8 cellular contexts compared by ENCODE assay signal in genomic region chr4:56466296-56466761, GRCh38. TPM values are rescaled to one million over a fixed set of nuclear protein-coding genes. Genes with fewer than 3 reads are reported as not detected.
A peak's percentile ranks its signal among the peaks of the same experiment; 100 is the strongest.
DNase-seq lines count a peak whose midpoint lies in the region; ATAC-seq, FAIRE-seq and TF ChIP-seq lines count a peak whose summit lies in the region.
"Not testable (repeated sequence)": the region's sequence is repeated elsewhere in the genome, so short reads cannot be mapped to it uniquely, and the experiment has no call there.

No MANE protein-coding gene starts in this region.

- peak overlapping the region; percentile 96 to 99 for H3K27ac Mint-ChIP-seq in T-cell

- H3K9me3 ChIP-seq in mesodermal cell (ENCODE audit: control insufficient read depth, low read length); spleen: not testable (repeated sequence)

- H3K36me3 ChIP-seq in mesodermal cell (ENCODE audit: control insufficient read depth, insufficient read depth, low read length) (peaks cover 46% of the 10 kb centered on the region), spleen (peaks cover 0 to 38% (median 10%) of the 10 kb centered on the region in 6 donors)

- TF ChIP-seq CTCF in AG09319 (IDR thresholded peaks at IDR 0.05; ENCODE audit: low read depth, low read length); astrocyte of the cerebellum (IDR thresholded peaks at IDR 0.05; ENCODE audit: low read depth, low read length, missing control alignments); fibroblast of villous mesenchyme (IDR thresholded peaks at IDR 0.05; ENCODE audit: insufficient read depth, low read depth, low read length); spleen (IDR thresholded peaks at IDR 0.05 in 8 of 11, conservative IDR thresholded peaks at IDR 0.05 in 3 of 11): not testable (repeated sequence)

- CTCF ChIA-PET in T-cell (lab: Charles Lee), result interaction anchor here (0.7 to 2.8 kb wide), 8 partner anchors 9 to 441 kb away, joined by 3 to 21 read pairs (median 4); partner anchors contain the start of genes PAICS (in 1 of the 2) and PPAT (in 1 of the 2)

- 0 to 6% methylated on average over 2 of the region's 8 CpGs for WGBS in mesodermal cell (ENCODE audit: insufficient coverage in 2 of 2), 2 experiments
- WGBS in spleen, 5 donors, result 16 to 29% (median 21%) methylated on average over 8 of the region's 8 CpGs

- ATAC-seq in T-cell (replicated peaks in 1 of 4), result not testable (repeated sequence)

- H3K4me1 ChIP-seq in mesodermal cell (ENCODE audit: control insufficient read depth, insufficient read depth, low read length, poor library complexity, severe bottlenecking), result peaks cover 20% of the 10 kb centered on the region
- peaks cover 30 to 69% (median 51%) of the 10 kb centered on the region in 6 donors for H3K4me1 ChIP-seq in spleen

- peaks cover 58 to 72% (median 64%) of the 10 kb centered on the region in 3 donors for H3K4me1 Mint-ChIP-seq in T-cell

- POLR2A ChIA-PET in T-cell (lab: Charles Lee), result interaction anchor here (0.6 to 1.9 kb wide), 10 partner anchors 10 to 549 kb away, joined by 4 to 15 read pairs (median 4); partner anchors contain the start of genes PAICS (in 2 of the 2), PPAT (in 2 of the 2), AASDH (in 1 of the 2) and REST (in 1 of the 2)

- peaks cover 17% of the 10 kb centered on the region for H3K36me3 Mint-ChIP-seq in T-cell

- peak; percentile 25 for DNase-seq in AG09319 (ENCODE audit: extremely low read depth, low read depth)
- DNase-seq in GM18507 (ENCODE audit: extremely low spot score, insufficient read length, low read depth), result peak; percentile 9
- DNase-seq in MV-4-11 (lab: John Stamatoyannopoulos, UW), result peak; percentile 63
- not testable (repeated sequence) for DNase-seq in T-cell; astrocyte of the cerebellum (ENCODE audit: low read depth); spleen
- DNase-seq in fibroblast of villous mesenchyme (ENCODE audit: low read depth), result peak; percentile 79

- peak overlapping the region; percentile 97 for H3K27ac ChIP-seq in mesodermal cell (ENCODE audit: low read depth, low read length, severe bottlenecking)
- H3K27ac ChIP-seq in spleen, result peak overlapping the region in 4 of 8 donors; percentile 91 to 95 (median 93)

- not testable (repeated sequence) for H3K9me3 Mint-ChIP-seq in T-cell

- H3K27me3 ChIP-seq in spleen (replicated peaks in 1 of 7), result not testable (repeated sequence)

- intact Hi-C loops in spleen (cut with DNase I; ENCODE audit: low total_unique reads), result loop anchor here (10.0 kb wide), 1 partner anchor 522 kb away; the partner anchor contains the start of gene CEP135

- peak overlapping the region; percentile 97 for H3K4me3 ChIP-seq in astrocyte of the cerebellum (ENCODE audit: low read depth, low read length)
- H3K4me3 ChIP-seq in fibroblast of villous mesenchyme (ENCODE audit: low read depth, low read length), result peak overlapping the region; percentile 94
- H3K4me3 ChIP-seq in mesodermal cell (ENCODE audit: extremely low read depth, insufficient read depth, low read length, poor library complexity, severe bottlenecking), result peak overlapping the region; percentile 94
- H3K4me3 ChIP-seq in spleen, result peak overlapping the region; percentile 94 to 99 (median 96)

- TF ChIP-seq POLR2A in spleen (IDR thresholded peaks at IDR 0.05), result not testable (repeated sequence)

- not testable (repeated sequence) for H3K27me3 Mint-ChIP-seq in T-cell

- peak overlapping the region; percentile 97 to 100 (median 98) for H3K4me3 Mint-ChIP-seq in T-cell

- peak; percentile 53 for FAIRE-seq in GM18507 (lab: Jason Lieb, UNC)

- in situ Hi-C loops in astrocyte of the cerebellum (cut with HindIII; ENCODE audit: low sequenced_read_pairs), result not testable (repeated sequence)

RNA-seq across cellular contexts. Expression of gene SRP72, which starts 1.1 kb away (rescaled TPM):
- total RNA-seq in T-cell (100 to 1,000 TPM in 3 of 5 donors, 10 to 100 TPM in 2; 98.0 to 115 (median 107) TPM), fibroblast of villous mesenchyme (62.5 and 93.3 TPM in 2 replicates), spleen (10 to 100 TPM; 65.3 to 97.7 (median 82.8) TPM)
- 127 TPM for polyA plus RNA-seq in mesodermal cell (2013, experiment 1 of 2)
- polyA plus RNA-seq in mesodermal cell (2013, experiment 2 of 2), result 137 TPM
- 10 to 100 TPM; 30.1 to 37.9 (median 33.7) TPM for polyA plus RNA-seq in spleen

RNA-seq across cellular contexts. Expression of gene PAICS, which starts 30.3 kb away (rescaled TPM):
- total RNA-seq in T-cell, result 10 to 100 TPM; 22.4 to 38.1 (median 35.8) TPM
- 29.3 and 57.9 TPM in 2 replicates for total RNA-seq in fibroblast of villous mesenchyme
- polyA plus RNA-seq in mesodermal cell (2013, experiment 1 of 2), result 183 TPM
- 198 TPM for polyA plus RNA-seq in mesodermal cell (2013, experiment 2 of 2)
- 10 to 100 TPM; 23.0 to 48.2 (median 28.3) TPM for total RNA-seq in spleen
- polyA plus RNA-seq in spleen, result 10 to 100 TPM; 18.4 to 36.8 (median 36.5) TPM

RNA-seq across cellular contexts. Expression of gene PPAT, which starts 30.9 kb away (rescaled TPM):
- total RNA-seq in T-cell, result 10 to 100 TPM; 10.5 to 15.1 (median 12.5) TPM
- 11.0 and 25.5 TPM in 2 replicates for total RNA-seq in fibroblast of villous mesenchyme
- 28.8 TPM for polyA plus RNA-seq in mesodermal cell (2013, experiment 1 of 2)
- 30.3 TPM for polyA plus RNA-seq in mesodermal cell (2013, experiment 2 of 2)
- 10 to 100 TPM in 3 of 7 donors, 1 to 10 TPM in 4; 5.7 to 10.6 (median 9.2) TPM for total RNA-seq in spleen
- polyA plus RNA-seq in spleen, result 1 to 10 TPM; 2.7 to 5.2 (median 5.1) TPM

RNA-seq across cellular contexts. Expression of gene ARL9, which starts 39.3 kb away (rescaled TPM):
- under 1 TPM in 4 of 5 donors, not detected in 1; 0.23 to 0.63 (median 0.52) TPM for total RNA-seq in T-cell
- total RNA-seq in fibroblast of villous mesenchyme, result 0.32 and 0.43 TPM in 2 replicates
- polyA plus RNA-seq in mesodermal cell (2013, experiment 1 of 2), result 0.63 TPM
- 0.35 TPM for polyA plus RNA-seq in mesodermal cell (2013, experiment 2 of 2)
- total RNA-seq in spleen, result under 1 TPM in 2 of 7 donors, not detected in 5; 0.25 to 0.30 TPM
- under 1 TPM; 0.02 to 0.27 (median 0.13) TPM for polyA plus RNA-seq in spleen
